ENCODE assay signal across 8 cellular contexts in genomic region chr6:79868098-79868722, GRCh38.
DNase-seq lines count a peak whose midpoint lies in the region; ATAC-seq, FAIRE-seq and TF ChIP-seq lines count a peak whose summit lies in the region.

No MANE protein-coding gene starts in this region.

- H3K4me3 Mint-ChIP-seq in CD8-positive, alpha-beta T cell = no peak overlapping the region

- no peaks in the 10 kb centered on the region for H3K36me3 Mint-ChIP-seq in CD8-positive, alpha-beta T cell

- H3K9me1 ChIP-seq in keratinocyte (ENCODE audit: control insufficient read depth, extremely low read depth, insufficient read depth, low read length) = no peaks in the 10 kb centered on the region

- peak; percentile 63 for TF ChIP-seq CTCF in CD8-positive, alpha-beta T cell (IDR thresholded peaks at IDR 0.05)
- TF ChIP-seq CTCF in OCI-LY3 (IDR thresholded peaks at IDR 0.05; ENCODE audit: low read depth, low read length) = peak; percentile 92
- peak; percentile 17 to 33 (median 18) for TF ChIP-seq CTCF in breast epithelium (IDR thresholded peaks at IDR 0.05)
- TF ChIP-seq CTCF in keratinocyte (optimal IDR thresholded peaks at IDR 0.05 in 1 of 3, IDR thresholded peaks at IDR 0.05 in 1 of 3, conservative IDR thresholded peaks at IDR 0.05 in 1 of 3; ENCODE audit: extremely low read depth in 1 of 3, insufficient read depth in 2 of 3, low read length in 3 of 3) = peak; percentile 20 to 64 (median 56)
- peak; percentile 33 for TF ChIP-seq CTCF in thoracic aorta (IDR thresholded peaks at IDR 0.05)

- H4K20me1 ChIP-seq in OCI-LY3 (ENCODE audit: insufficient read depth, low read length) (no peaks in the 10 kb centered on the region), keratinocyte (ENCODE audit: control insufficient read depth, extremely low read depth, insufficient read depth, low read length) (no peaks in the 10 kb centered on the region)

- intact Hi-C loops in CD8-positive, alpha-beta T cell (cut with DNase I, micrococcal nuclease) = loop anchor here (1.0 to 10.0 kb wide), 10 partner anchors 53 to 1887 kb away; partner anchors contain the start of genes BCKDHB (in 1 of the 2), ELOVL4 (in 1 of the 2), TENT5A (in 1 of the 2) and TTK (in 1 of the 2)
- intact Hi-C loops in breast epithelium (cut with DNase I; ENCODE audit: low total_unique reads) = no loop called here

- DNase-seq in CD8-positive, alpha-beta T cell = peak in 2 of 7 experiments; percentile 19 to 29
- DNase-seq in LoVo (ENCODE audit: low spot score) (peak; percentile 56), breast epithelium (ENCODE audit: low spot score in 2 of 2) (no peak), keratinocyte (ENCODE audit: low read depth, low spot score) (no peak), thoracic aorta (ENCODE audit: low spot score) (no peak)

- dilution Hi-C loops in keratinocyte (cut with MboI; ENCODE audit: extremely low pct_ligation_motif_present, low sequenced_read_pairs) = no loop called here

- no peaks in the 10 kb centered on the region for H3K36me3 ChIP-seq in CD8-positive, alpha-beta T cell (ENCODE audit: insufficient read depth, low read length)
- H3K36me3 ChIP-seq in OCI-LY3 (replicated peaks; ENCODE audit: low read depth, low read length) (no peaks in the 10 kb centered on the region), breast epithelium (no peaks in the 10 kb centered on the region), keratinocyte (ENCODE audit: control insufficient read depth in 2 of 2, extremely low read depth in 1 of 2, insufficient read depth in 2 of 2, low read length in 2 of 2) (no peaks in the 10 kb centered on the region), thoracic aorta (no peaks in the 10 kb centered on the region)

- POLR2A ChIA-PET in CD8-positive, alpha-beta T cell (lab: Charles Lee) = interaction anchor here (0.7 kb wide), 2 partner anchors 37 to 159 kb away, joined by 3 read pairs; no protein-coding TSS in a partner anchor

- no peaks in the 10 kb centered on the region for H3K9me3 ChIP-seq in CD8-positive, alpha-beta T cell (ENCODE audit: low read length)
- H3K9me3 ChIP-seq in OCI-LY3 (ENCODE audit: insufficient read depth, low read length) = no peaks in the 10 kb centered on the region
- H3K9me3 ChIP-seq in breast epithelium = no peaks in the 10 kb centered on the region
- H3K9me3 ChIP-seq in keratinocyte (ENCODE audit: control insufficient read depth, low read depth, low read length) = no peaks in the 10 kb centered on the region
- H3K9me3 ChIP-seq in thoracic aorta = no peaks in the 10 kb centered on the region

- no peaks in the 10 kb centered on the region for H3K79me2 ChIP-seq in OCI-LY3 (ENCODE audit: low read length)
- no peaks in the 10 kb centered on the region for H3K79me2 ChIP-seq in keratinocyte (ENCODE audit: control insufficient read depth, insufficient read depth, low read length)

- H3K27ac Mint-ChIP-seq in CD8-positive, alpha-beta T cell = no peak overlapping the region

- H3K9ac ChIP-seq in OCI-LY3 (ENCODE audit: low read length) (peak overlapping the region; percentile 37), keratinocyte (ENCODE audit: control insufficient read depth, extremely low read depth, insufficient read depth, low read length) (no peak overlapping the region)

- no peaks in the 10 kb centered on the region for H3K27me3 Mint-ChIP-seq in CD8-positive, alpha-beta T cell (ENCODE audit: low read depth)

- H3K27me3 ChIP-seq in CD8-positive, alpha-beta T cell (ENCODE audit: insufficient read depth, low read length) = no peaks in the 10 kb centered on the region
- no peaks in the 10 kb centered on the region for H3K27me3 ChIP-seq in OCI-LY3 (ENCODE audit: low read depth, low read length)
- H3K27me3 ChIP-seq in breast epithelium = no peaks in the 10 kb centered on the region
- H3K27me3 ChIP-seq in keratinocyte (ENCODE audit: control insufficient read depth, extremely low read depth, insufficient read depth, low read length) = no peaks in the 10 kb centered on the region
- H3K27me3 ChIP-seq in thoracic aorta (replicated peaks; ENCODE audit: insufficient read depth) = no peaks in the 10 kb centered on the region

- peaks cover 10% of the 10 kb centered on the region for H3K4me1 Mint-ChIP-seq in CD8-positive, alpha-beta T cell (ENCODE audit: low read depth)

- H2AFZ ChIP-seq in OCI-LY3 (ENCODE audit: low read depth, low read length) (peak overlapping the region; percentile 87), keratinocyte (ENCODE audit: control insufficient read depth, low read length) (peak overlapping the region; percentile 54)

- TF ChIP-seq POLR2A in breast epithelium (IDR thresholded peaks at IDR 0.05) = no peak

- H3K9me3 Mint-ChIP-seq in CD8-positive, alpha-beta T cell = no peaks in the 10 kb centered on the region

- H3K4me1 ChIP-seq in CD8-positive, alpha-beta T cell (ENCODE audit: insufficient read depth, low read length) = no peaks in the 10 kb centered on the region
- H3K4me1 ChIP-seq in OCI-LY3 (ENCODE audit: low read length) (peaks cover 25% of the 10 kb centered on the region), breast epithelium (no peaks in the 10 kb centered on the region), keratinocyte (ENCODE audit: control insufficient read depth, extremely low read depth, insufficient read depth, low read length) (peaks cover 22% of the 10 kb centered on the region), thoracic aorta (ENCODE audit: control insufficient read depth in 1 of 2, low read depth in 2 of 2) (peaks cover 0 to 4% of the 10 kb centered on the region in 2 donors)

- no peak overlapping the region for H3K27ac ChIP-seq in CD8-positive, alpha-beta T cell (ENCODE audit: low read depth, low read length)
- H3K27ac ChIP-seq in OCI-LY3 (ENCODE audit: low read length) (no peak overlapping the region), breast epithelium (no peak overlapping the region), keratinocyte (ENCODE audit: control insufficient read depth, insufficient read depth, low read length) (no peak overlapping the region), thoracic aorta (no peak overlapping the region)

- peak; percentile 77 for FAIRE-seq in keratinocyte (lab: Jason Lieb, UNC)

- no peak for ATAC-seq in CD8-positive, alpha-beta T cell
- peak; percentile 37 for ATAC-seq in GM18867 (IDR thresholded peaks at IDR 0.05; ENCODE audit: unreplicated experiment)
- no peak for ATAC-seq in thoracic aorta (ENCODE audit: insufficient number of reproducible peaks, low FRiP score, low read depth)
- no peak for ATAC-seq in HG03571 (IDR thresholded peaks at IDR 0.05; ENCODE audit: unreplicated experiment)

- peak overlapping the region; percentile 69 for H3K4me2 ChIP-seq in OCI-LY3 (ENCODE audit: low read length)
- peak overlapping the region; percentile 70 for H3K4me2 ChIP-seq in keratinocyte (ENCODE audit: control insufficient read depth, extremely low read depth, insufficient read depth, low read depth, low read length)

- CTCF ChIA-PET in CD8-positive, alpha-beta T cell (lab: Charles Lee) = interaction anchor here (0.7 to 2.8 kb wide), 11 partner anchors 8 to 226 kb away, joined by 3 to 13 read pairs (median 5); no protein-coding TSS in a partner anchor

- H3K4me3 ChIP-seq in CD8-positive, alpha-beta T cell (ENCODE audit: low read depth, low read length) = no peak overlapping the region
- H3K4me3 ChIP-seq in OCI-LY3 (ENCODE audit: low read length) = peak overlapping the region; percentile 67
- no peak overlapping the region for H3K4me3 ChIP-seq in breast epithelium
- H3K4me3 ChIP-seq in keratinocyte (ENCODE audit: control insufficient read depth in 2 of 3, extremely low read depth in 1 of 3, insufficient read depth in 2 of 3, low read depth in 1 of 3, low read length in 3 of 3) = peak overlapping the region in 1 of 3 experiments; percentile 49
- no peak overlapping the region for H3K4me3 ChIP-seq in thoracic aorta

Comparison
In these comparisons a context has a peak if more than half of its experiments do, and no peak if none do; other contexts are left out.
1. CTCF ChIP-seq: peak in every context shown above with its lines; median percentile 92 in OCI-LY3; 63 in CD8-positive, alpha-beta T cell; 56 in keratinocyte; 33 in thoracic aorta; 18 in breast epithelium.